Comparison of ENCODE assay signal across 17 cellular contexts in the genomic region with DNA sequence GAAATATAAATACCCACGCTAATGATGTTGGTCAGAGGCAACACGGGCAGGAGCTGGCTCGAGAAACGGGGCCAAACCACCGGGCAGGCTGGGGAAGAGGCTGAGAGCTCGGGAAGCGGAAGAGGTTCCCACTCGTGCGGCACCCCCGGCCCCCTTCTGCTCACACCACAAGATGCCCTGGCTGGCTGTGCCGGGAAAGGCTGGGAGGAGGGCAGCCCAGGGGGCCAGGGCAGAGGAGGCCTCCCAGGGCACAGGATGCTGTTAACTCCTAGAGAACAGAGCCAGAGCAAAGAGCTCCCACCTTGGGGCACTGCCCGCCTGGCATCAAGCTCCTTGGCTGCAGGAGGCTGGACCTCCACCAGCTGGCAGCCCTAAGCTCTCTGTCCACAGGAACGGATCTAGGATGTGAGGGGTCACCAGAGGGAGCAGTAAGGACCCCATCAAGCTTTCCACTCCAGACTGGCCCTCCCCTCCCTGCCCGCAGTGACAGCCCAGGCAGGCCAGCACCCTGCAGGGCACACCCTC. TPM values are rescaled to one million over a fixed set of nuclear protein-coding genes. Genes with fewer than 3 reads are reported as not detected.
DNase-seq lines count a peak whose midpoint lies in the region; ATAC-seq and TF ChIP-seq lines count a peak whose summit lies in the region.
"Had no signal": no experiment of that assay in that cellular context is flagged by ENCODE, and none has a peak within 500 bp of the region (broad histone marks: within the 10 kb centered on the region; RNA-seq: fewer than 3 reads in every experiment).

No MANE protein-coding gene starts in this region.

- TF ChIP-seq POLR2A in breast epithelium (IDR thresholded peaks at IDR 0.05): no peak

- in situ Hi-C loops in mammary epithelial cell (cut with MboI; ENCODE audit: low sequenced_read_pairs in 2 of 2): no loop called here

- no peak for TF ChIP-seq CTCF in breast epithelium (IDR thresholded peaks at IDR 0.05)
- TF ChIP-seq CTCF in mammary epithelial cell (conservative IDR thresholded peaks at IDR 0.05 in 1 of 2, IDR thresholded peaks at IDR 0.05 in 1 of 2; ENCODE audit: extremely low read depth in 1 of 2, insufficient read depth in 1 of 2, low read depth in 1 of 2, low read length in 2 of 2): no peak
- TF ChIP-seq CTCF in WERI-Rb-1 (IDR thresholded peaks at IDR 0.05; ENCODE audit: low read depth, low read length): no peak
- TF ChIP-seq CTCF in right atrium auricular region (IDR thresholded peaks at IDR 0.05): no peak
- no peak for TF ChIP-seq CTCF in psoas muscle (IDR thresholded peaks at IDR 0.05)

- H3K79me2 ChIP-seq in mammary epithelial cell (ENCODE audit: insufficient read depth, low read length): no peaks in the 10 kb centered on the region

- peaks cover 0 to 3% of the 10 kb centered on the region in 2 donors for H3K4me1 Mint-ChIP-seq in immature natural killer cell

- no TSS peak for BruUV-seq in mammary epithelial cell (replicated peaks; lab: Mats Ljungman, UMichigan)

- H3K4me3 Mint-ChIP-seq in immature natural killer cell: no peak overlapping the region
- H3K4me3 Mint-ChIP-seq: CD4-positive, alpha-beta T cell; H9 had no signal

- WGBS in mammary epithelial cell (ENCODE audit: low coverage, missing lambda C conversion rate): 37% methylated on average over 11 of the region's 14 CpGs
- WGBS in psoas muscle, 3 donors: 33 to 57% (median 41%) methylated on average over 13 to 14 of the region's 14 CpGs

- H3K4me3 ChIP-seq in breast epithelium (peak overlapping the region in 1 of 3 donors; percentile 25), mammary epithelial cell (replicated peaks in 1 of 3; ENCODE audit: insufficient read depth in 1 of 3, low read depth in 2 of 3, low read length in 3 of 3) (no peak overlapping the region), WERI-Rb-1 (ENCODE audit: low read depth, low read length) (no peak overlapping the region), right atrium auricular region (no peak overlapping the region), psoas muscle (no peak overlapping the region)
- H3K4me3 ChIP-seq: A549 had no signal

- intact Hi-C loops in breast epithelium (cut with DNase I; ENCODE audit: low total_unique reads) (no loop called here), mammary epithelial cell (cut with micrococcal nuclease) (no loop called here), psoas muscle (cut with DNase I) (loop anchor here in 1 of 2 donors (5.0 kb wide), 1 partner anchor 36 kb away; no protein-coding TSS in a partner anchor)

- H3K9ac ChIP-seq in mammary epithelial cell (ENCODE audit: insufficient read depth, low read length): no peak overlapping the region

- no peaks in the 10 kb centered on the region for H3K36me3 Mint-ChIP-seq in immature natural killer cell

- CTCF ChIA-PET in mammary epithelial cell (lab: Charles Lee; ENCODE audit: low non-redundant PET): interaction anchor here (0.6 kb wide), 1 partner anchor 156 kb away, joined by 4 read pairs; no protein-coding TSS in a partner anchor

- DNase-seq in breast epithelium (ENCODE audit: low spot score in 2 of 2) (no peak), mammary epithelial cell (no peak), WERI-Rb-1 (no peak), right atrium auricular region (ENCODE audit: low spot score) (no peak), psoas muscle (no peak), immature natural killer cell (no peak), NK-92 (lab: John Stamatoyannopoulos, UW; ENCODE audit: unreplicated experiment) (no peak), NCI-H1694 treated with DMSO at 0.1 percent for 48 hours (lab: John Stamatoyannopoulos, UW) (no peak)
- DNase-seq: AML-193; Caco-2; CD4-positive, alpha-beta T cell; GOT3; H9 had no signal

- dilution Hi-C loops in mammary epithelial cell (cut with HindIII; ENCODE audit: low sequenced_read_pairs): no loop called here

- H3K4me1 ChIP-seq in breast epithelium: no peaks in the 10 kb centered on the region
- H3K4me1 ChIP-seq in mammary epithelial cell (ENCODE audit: insufficient read depth, low read length): peaks cover 5% of the 10 kb centered on the region
- peaks cover 0 to 45% of the 10 kb centered on the region in 2 donors for H3K4me1 ChIP-seq in right atrium auricular region
- H3K4me1 ChIP-seq in psoas muscle: peaks cover 44% of the 10 kb centered on the region
- H3K4me1 ChIP-seq: A549, Caco-2 had no signal

- peaks cover 0 to 6% (median 4%) of the 10 kb centered on the region in 3 donors for H3K27me3 Mint-ChIP-seq in immature natural killer cell (ENCODE audit: low read depth in 3 of 3)
- H3K27me3 Mint-ChIP-seq: CD4-positive, alpha-beta T cell had no signal

- H3K36me3 ChIP-seq in breast epithelium: no peaks in the 10 kb centered on the region
- H3K36me3 ChIP-seq in mammary epithelial cell (ENCODE audit: insufficient read depth, low read length): no peaks in the 10 kb centered on the region
- H3K36me3 ChIP-seq in WERI-Rb-1: peaks cover 31% of the 10 kb centered on the region
- H3K36me3 ChIP-seq in right atrium auricular region: no peaks in the 10 kb centered on the region
- peaks cover 0 to 8% of the 10 kb centered on the region in 2 donors for H3K36me3 ChIP-seq in psoas muscle (ENCODE audit: insufficient read depth in 1 of 2, low read depth in 1 of 2)

- no peak overlapping the region for H3K4me2 ChIP-seq in mammary epithelial cell (ENCODE audit: insufficient read depth, low read depth, low read length)
- H3K4me2 ChIP-seq: A549 had no signal

- no peaks in the 10 kb centered on the region for H4K20me1 ChIP-seq in mammary epithelial cell (ENCODE audit: insufficient read depth, low read length)

- H3K9me3 ChIP-seq in breast epithelium: no peaks in the 10 kb centered on the region
- no peaks in the 10 kb centered on the region for H3K9me3 ChIP-seq in mammary epithelial cell (replicated peaks; ENCODE audit: insufficient read depth, low read length)
- no peaks in the 10 kb centered on the region for H3K9me3 ChIP-seq in WERI-Rb-1 (ENCODE audit: severe bottlenecking)
- H3K9me3 ChIP-seq in right atrium auricular region: no peaks in the 10 kb centered on the region
- H3K9me3 ChIP-seq in psoas muscle: no peaks in the 10 kb centered on the region
- H3K9me3 ChIP-seq: A549, Caco-2 had no signal

- ATAC-seq in psoas muscle: peak in 2 of 4 donors; percentile 11
- ATAC-seq: A549, HepG2 had no signal

- no peak overlapping the region for H3K27ac Mint-ChIP-seq in immature natural killer cell
- H3K27ac Mint-ChIP-seq: CD4-positive, alpha-beta T cell had no signal

- H3K27ac ChIP-seq in breast epithelium (peak overlapping the region; percentile 20 to 43), mammary epithelial cell (ENCODE audit: insufficient read depth, low read depth, low read length) (no peak overlapping the region), WERI-Rb-1 (peak overlapping the region; percentile 89), right atrium auricular region (peak overlapping the region; percentile 25 to 31), psoas muscle (peak overlapping the region; percentile 46)
- H3K27ac ChIP-seq: 22Rv1, A549, C4-2B had no signal

- no peak overlapping the region for H2AFZ ChIP-seq in mammary epithelial cell (ENCODE audit: low read depth, low read length)

- no peaks in the 10 kb centered on the region for H3K9me3 Mint-ChIP-seq in immature natural killer cell
- H3K9me3 Mint-ChIP-seq: CD4-positive, alpha-beta T cell; H9 had no signal

- H3K27me3 ChIP-seq in breast epithelium (peaks cover 0 to 5% of the 10 kb centered on the region in 2 donors), mammary epithelial cell (ENCODE audit: insufficient read depth, low read length) (no peaks in the 10 kb centered on the region), WERI-Rb-1 (ENCODE audit: insufficient read depth, low read depth, severe bottlenecking) (no peaks in the 10 kb centered on the region), right atrium auricular region (no peaks in the 10 kb centered on the region), psoas muscle (ENCODE audit: insufficient read depth in 3 of 3, low read length in 2 of 3) (no peaks in the 10 kb centered on the region)

RNA-seq across cellular contexts. Expression of gene CASZ1, which starts 44.8 kb away (rescaled TPM):
- total RNA-seq in breast epithelium (10 to 100 TPM in 2 of 3 donors, 1 to 10 TPM in 1; 1.1 to 39.1 (median 32.4) TPM), mammary epithelial cell (10 to 100 TPM; 13.0 to 14.1 TPM), right atrium auricular region (10 to 100 TPM; 44.3 to 50.3 TPM), psoas muscle (10 to 100 TPM; 53.1 to 83.3 (median 60.8) TPM)
- polyA plus RNA-seq in mammary epithelial cell (4.3 TPM), psoas muscle (10 to 100 TPM in 2 of 3 donors, 1 to 10 TPM in 1; 2.6 to 23.7 (median 11.0) TPM), immature natural killer cell (1 to 10 TPM; 1.0 to 6.5 (median 1.9) TPM)
- 4.5 TPM for polyA minus RNA-seq in mammary epithelial cell
